ENCODE assay signal across 12 cellular contexts in genomic region chr10:123042708-123043408, GRCh38. TPM values are rescaled to one million over a fixed set of nuclear protein-coding genes. Genes with fewer than 3 reads are reported as not detected.
DNase-seq lines count a peak whose midpoint lies in the region; ATAC-seq, FAIRE-seq and TF ChIP-seq lines count a peak whose summit lies in the region.
"Had no signal": no experiment of that assay in that cellular context is flagged by ENCODE, and none has a peak within 500 bp of the region (broad histone marks: within the 10 kb centered on the region; RNA-seq: fewer than 3 reads in every experiment).

No MANE protein-coding gene starts in this region.

- no peak for TF ChIP-seq POLR2A in HCT116 (IDR thresholded peaks at IDR 0.05; ENCODE audit: borderline replicate concordance, extremely low read depth, insufficient read depth, insufficient read length)
- TF ChIP-seq POLR2A in GM12878 (IDR thresholded peaks at IDR 0.05; ENCODE audit: low read depth, low read length), result no peak

- CTCF ChIA-PET in activated CD8-positive, alpha-beta memory T cell treated with anti-CD3 and anti-CD28 coated beads, Interleukin-2, amount 10 ng/mL, durations not matched to agents 7 days and 5 days (lab: Charles Lee), result interaction anchor here (0.5 to 2.6 kb wide), 15 partner anchors 8 to 517 kb away, joined by 3 to 8 read pairs (median 3); no protein-coding TSS in a partner anchor
- CTCF ChIA-PET in HCT116 (lab: Charles Lee) (interaction anchor here (0.6 to 2.6 kb wide), 22 partner anchors 9 to 540 kb away, joined by 3 to 23 read pairs (median 4); partner anchors contain the start of gene BUB3), GM12878 (lab: Yijun Ruan, JAX) (interaction anchor here (0.6 to 5.5 kb wide), 33 partner anchors 9 to 526 kb away, joined by 3 to 42 read pairs (median 4); no protein-coding TSS in a partner anchor)

- no peak overlapping the region for H3K27ac ChIP-seq in HCT116 (ENCODE audit: low read depth, low read length)
- H3K27ac ChIP-seq in GM12878 (ENCODE audit: control insufficient read depth, insufficient read depth), result no peak overlapping the region
- H3K27ac ChIP-seq in left lung, result no peak overlapping the region
- H3K27ac ChIP-seq: GM23248 had no signal

- H3K9me2 ChIP-seq in HCT116 (ENCODE audit: insufficient read depth), result no peaks in the 10 kb centered on the region

- H3K9me3 ChIP-seq in HCT116 (ENCODE audit: control insufficient read depth in 1 of 2, insufficient read depth in 1 of 2, low read depth in 1 of 2, low read length in 2 of 2) (no peaks in the 10 kb centered on the region), GM12878 (replicated peaks; ENCODE audit: control insufficient read depth, insufficient read depth, low read length) (no peaks in the 10 kb centered on the region), left lung (no peaks in the 10 kb centered on the region)

- intact Hi-C loops in HCT116 (cut with micrococcal nuclease), result loop anchor here (1.0 to 2.0 kb wide), 3 partner anchors 90 to 516 kb away; no protein-coding TSS in a partner anchor
- intact Hi-C loops in GM12878 (cut with micrococcal nuclease; ENCODE audit: unreplicated experiment), result loop anchor here (1.0 to 5.0 kb wide), 3 partner anchors 339 to 924 kb away; no protein-coding TSS in a partner anchor
- intact Hi-C loops in left lung (cut with DNase I), result loop anchor here in 1 of 2 donors (5.0 kb wide), 1 partner anchor 514 kb away; no protein-coding TSS in a partner anchor

- no peaks in the 10 kb centered on the region for H4K20me1 ChIP-seq in HCT116 (ENCODE audit: insufficient read depth)
- H4K20me1 ChIP-seq in GM12878 (ENCODE audit: control insufficient read depth, insufficient read depth), result no peaks in the 10 kb centered on the region

- H3K4me3 Mint-ChIP-seq in activated CD8-positive, alpha-beta memory T cell treated with anti-CD3 and anti-CD28 coated beads, Interleukin-2, amount 10 ng/mL, durations not matched to agents 7 days and 5 days, result no peak overlapping the region
- H3K4me3 Mint-ChIP-seq: B cell; CD4-positive, alpha-beta T cell had no signal

- FAIRE-seq in GM12878 (lab: Jason Lieb, UNC), result no peak

- H3K79me2 ChIP-seq in HCT116 (ENCODE audit: insufficient read depth, low read length) (no peaks in the 10 kb centered on the region), GM12878 (ENCODE audit: control insufficient read depth, insufficient read depth, low read length) (no peaks in the 10 kb centered on the region)

- SMC1A ChIA-PET in GM12878 (lab: Charles Lee; ENCODE audit: uncharacterized antibody, unreplicated experiment), result interaction anchor here (0.7 to 2.2 kb wide), 17 partner anchors 9 to 531 kb away, joined by 3 to 10 read pairs (median 4); no protein-coding TSS in a partner anchor

- H3K9me3 Mint-ChIP-seq in activated CD8-positive, alpha-beta memory T cell treated with anti-CD3 and anti-CD28 coated beads, Interleukin-2, amount 10 ng/mL, durations not matched to agents 7 days and 5 days (ENCODE audit: low read depth), result no peaks in the 10 kb centered on the region
- H3K9me3 Mint-ChIP-seq: CD4-positive, alpha-beta T cell had no signal

- no peak for TF ChIP-seq EP300 in GM12878 (IDR thresholded peaks at IDR 0.05; ENCODE audit: borderline replicate concordance in 1 of 2, control insufficient read depth in 1 of 2, low read depth in 2 of 2, low read length in 2 of 2)

- in situ Hi-C loops in GM12878 (cut with MboI), result loop anchor here (5.0 kb wide), 1 partner anchor 509 kb away; no protein-coding TSS in a partner anchor

- no peak overlapping the region for H3K4me3 ChIP-seq in HCT116 (replicated peaks in 1 of 2; ENCODE audit: low read depth in 1 of 2, low read length in 2 of 2)
- H3K4me3 ChIP-seq in GM12878, result no peak overlapping the region
- no peak overlapping the region for H3K4me3 ChIP-seq in left lung
- H3K4me3 ChIP-seq: GM23248, K562 had no signal

- peak; percentile 33 for ATAC-seq in activated CD8-positive, alpha-beta memory T cell treated with anti-CD3 and anti-CD28 coated beads, Interleukin-2, amount 10 ng/mL, durations not matched to agents 7 days and 5 days
- ATAC-seq in HCT116, result peak; percentile 32
- ATAC-seq in GM12878, result no peak
- no peak for ATAC-seq in left lung

- H2AFZ ChIP-seq in HCT116 (ENCODE audit: low read depth, low read length, poor library complexity, severe bottlenecking) (no peak overlapping the region), GM12878 (ENCODE audit: control insufficient read depth, low read depth, low read length) (no peak overlapping the region)
- H2AFZ ChIP-seq: GM23248 had no signal

- H3K36me3 ChIP-seq in HCT116 (ENCODE audit: control insufficient read depth in 1 of 2, insufficient read depth in 2 of 2, low read length in 2 of 2) (no peaks in the 10 kb centered on the region), GM12878 (ENCODE audit: control insufficient read depth in 2 of 2, insufficient read depth in 2 of 2, low read length in 1 of 2) (no peaks in the 10 kb centered on the region; a peak in 1 of 4 replicates), left lung (peaks cover 0 to 20% of the 10 kb centered on the region in 2 donors)

- H3K36me3 Mint-ChIP-seq in activated CD8-positive, alpha-beta memory T cell treated with anti-CD3 and anti-CD28 coated beads, Interleukin-2, amount 10 ng/mL, durations not matched to agents 7 days and 5 days, result no peaks in the 10 kb centered on the region

- 82% methylated on average over 12 of the region's 12 CpGs for WGBS in GM12878 (ENCODE audit: insufficient coverage, insufficient replicate concordance, low lambda C conversion rate, missing lambda C conversion rate)

- H3K27me3 Mint-ChIP-seq in activated CD8-positive, alpha-beta memory T cell treated with anti-CD3 and anti-CD28 coated beads, Interleukin-2, amount 10 ng/mL, durations not matched to agents 7 days and 5 days, result no peaks in the 10 kb centered on the region
- H3K27me3 Mint-ChIP-seq: B cell; CD4-positive, alpha-beta T cell had no signal

- H3K9ac ChIP-seq in HCT116 (ENCODE audit: low read length) (no peak overlapping the region), GM12878 (ENCODE audit: control insufficient read depth, insufficient read depth, low read length) (no peak overlapping the region)
- H3K9ac ChIP-seq: GM23248 had no signal

- TF ChIP-seq CTCF in HCT116 (IDR thresholded peaks at IDR 0.05 in 2 of 3, conservative IDR thresholded peaks at IDR 0.05 in 1 of 3; ENCODE audit: borderline replicate concordance in 1 of 3, insufficient read depth in 1 of 3, low read depth in 2 of 3, low read length in 2 of 3), result no peak
- no peak for TF ChIP-seq CTCF in GM12878 (IDR thresholded peaks at IDR 0.05 in 2 of 3, conservative IDR thresholded peaks at IDR 0.05 in 1 of 3; ENCODE audit: control insufficient read depth in 2 of 3, extremely low read depth in 1 of 3, insufficient read depth in 1 of 3, low read depth in 3 of 3, low read length in 3 of 3)
- TF ChIP-seq CTCF in left lung (IDR thresholded peaks at IDR 0.05), result no peak

- POLR2A ChIA-PET in HCT116 (lab: Charles Lee) (no interaction called here), GM12878 (lab: Charles Lee) (no interaction called here)

- H3K27me3 ChIP-seq in HCT116 (ENCODE audit: insufficient read depth, low read length) (no peaks in the 10 kb centered on the region), GM12878 (replicated peaks in 1 of 2; ENCODE audit: control insufficient read depth in 2 of 2, insufficient read depth in 2 of 2, low read length in 1 of 2) (no peaks in the 10 kb centered on the region), left lung (no peaks in the 10 kb centered on the region)

- no peak for TF ChIP-seq RAD21 in HCT116 (IDR thresholded peaks at IDR 0.05; ENCODE audit: low read depth)
- no peak for TF ChIP-seq RAD21 in GM12878 (IDR thresholded peaks at IDR 0.05; ENCODE audit: insufficient read depth, low read depth, low read length)

- RAD21 ChIA-PET in HCT116 (lab: Charles Lee; ENCODE audit: low non-redundant PET in 1 of 2, low total read pairs in 2 of 2, uncharacterized antibody in 2 of 2, unreplicated experiment in 2 of 2), result interaction anchor here in 1 of 2 experiments (0.9 kb wide), 1 partner anchor 515 kb away, joined by 3 read pairs; no protein-coding TSS in a partner anchor
- RAD21 ChIA-PET in GM12878 (lab: Charles Lee; ENCODE audit: unreplicated experiment), result interaction anchor here (0.7 to 1.4 kb wide), 8 partner anchors 20 to 520 kb away, joined by 3 to 5 read pairs (median 4); partner anchors contain the start of genes ACADSB, IKZF5 and PSTK

- H3K4me2 ChIP-seq in HCT116 (ENCODE audit: low read length), result no peak overlapping the region
- H3K4me2 ChIP-seq in GM12878 (ENCODE audit: control insufficient read depth, insufficient read depth), result no peak overlapping the region

- no TSS peak for BruUV-seq in HCT116 (replicated peaks; lab: Mats Ljungman, UMichigan)
- TSS peak; percentile 49 for BruUV-seq in GM12878 (replicated peaks; lab: Mats Ljungman, UMichigan)

- DNase-seq in activated CD8-positive, alpha-beta memory T cell treated with anti-CD3 and anti-CD28 coated beads, Interleukin-2, amount 10 ng/mL, durations not matched to agents 7 days and 5 days, result no peak
- no peak for DNase-seq in activated CD8-positive, alpha-beta memory T cell treated with anti-CD3 and anti-CD28 coated beads, Interleukin-2, amount 50 U/mL, for 48 hours
- DNase-seq in HCT116 (ENCODE audit: low read depth, low spot score), result no peak
- no peak for DNase-seq in GM12878 (ENCODE audit: low read depth, low spot score)
- DNase-seq in NCI-H128 (lab: John Stamatoyannopoulos, UW; ENCODE audit: unreplicated experiment), result no peak
- no peak for DNase-seq in left lung
- DNase-seq in KG1 (lab: John Stamatoyannopoulos, UW), result no peak
- no peak for DNase-seq in HPDE6-E6E7 (ENCODE audit: extremely low spot score)

- H3K4me1 ChIP-seq in HCT116 (ENCODE audit: control insufficient read depth in 1 of 2, insufficient read depth in 2 of 2, low read length in 2 of 2) (no peaks in the 10 kb centered on the region), GM12878 (ENCODE audit: control insufficient read depth, insufficient read depth, low read length) (peaks cover 8% of the 10 kb centered on the region), left lung (peaks cover 0 to 3% of the 10 kb centered on the region in 2 donors)

- H3K27ac Mint-ChIP-seq in activated CD8-positive, alpha-beta memory T cell treated with anti-CD3 and anti-CD28 coated beads, Interleukin-2, amount 10 ng/mL, durations not matched to agents 7 days and 5 days, result no peak overlapping the region
- H3K27ac Mint-ChIP-seq: B cell; CD4-positive, alpha-beta T cell had no signal

- peaks cover 11% of the 10 kb centered on the region for H3K4me1 Mint-ChIP-seq in activated CD8-positive, alpha-beta memory T cell treated with anti-CD3 and anti-CD28 coated beads, Interleukin-2, amount 10 ng/mL, durations not matched to agents 7 days and 5 days

RNA-seq across cellular contexts. Expression of gene ACADSB, which starts 34.1 kb away (rescaled TPM):
- total RNA-seq in activated CD8-positive, alpha-beta memory T cell treated with anti-CD3 and anti-CD28 coated beads, Interleukin-2, amount 10 ng/mL, durations not matched to agents 7 days and 5 days, result 10 to 100 TPM; 17.4 to 20.6 TPM
- total RNA-seq in HCT116 (2021; ENCODE audit: unreplicated experiment) (33.3 TPM), GM12878 (2014; rRNA removed) (10.8 and 13.5 TPM in 2 replicates), GM12878 (2014; rRNA removed; fragmentation: Illumina TruSeq; extraction: Trizol) (12.1 and 12.2 TPM in 2 replicates), GM12878 (2021) (23.5 and 24.0 TPM in 2 replicates), left lung (10 to 100 TPM; 27.0 to 61.8 TPM)
- 4.8 and 8.0 TPM in 2 replicates for polyA plus RNA-seq in HCT116 (2012)
- total RNA-seq in GM12878 (2013; cell fraction: nucleolus; rRNA removed), result 40.5 and 42.0 TPM in 2 replicates
- polyA plus RNA-seq in GM12878 (2011; ENCODE audit: low read depth), result 8.2 TPM
- polyA plus RNA-seq in GM12878 (2011; rRNA removed) (18.8 and 33.7 TPM in 2 replicates), GM12878 (2014; fragmentation: Illumina TruSeq; extraction: Trizol) (18.9 and 25.9 TPM in 2 replicates), GM12878 (2014; fragmentation: Nextera tagmentation; extraction: Ambion mirVana) (10 to 100 TPM; 10.9 to 11.3 TPM), GM12878 (2014; rRNA removed) (10.8 and 14.1 TPM in 2 replicates), GM12878 (2016; fragmentation: Nextera tagmentation; extraction: Ambion mirVana) (10 to 100 TPM; 15.9 to 17.4 TPM)
- 6.2 and 8.5 TPM in 2 replicates for polyA plus RNA-seq in GM12878 (2011; cell fraction: cytosol; rRNA removed)
- polyA plus RNA-seq in GM12878 (2011; cell fraction: nucleus; rRNA removed), result 15.8 and 20.6 TPM in 2 replicates
- polyA plus RNA-seq in GM12878 (2012), result 10.3 and 12.9 TPM in 2 replicates
- 5.4 and 11.3 TPM in 2 replicates for polyA minus RNA-seq in GM12878 (2011; rRNA and poly(A)+ RNA removed)
- polyA minus RNA-seq in GM12878 (2011; cell fraction: cytosol; rRNA and poly(A)+ RNA removed), result 3.2 and 3.7 TPM in 2 replicates
- 5.6 and 6.2 TPM in 2 replicates for polyA minus RNA-seq in GM12878 (2011; cell fraction: nucleus; rRNA and poly(A)+ RNA removed)

RNA-seq across cellular contexts. Expression of gene IKZF5, which starts 34.3 kb away (rescaled TPM):
- total RNA-seq in activated CD8-positive, alpha-beta memory T cell treated with anti-CD3 and anti-CD28 coated beads, Interleukin-2, amount 10 ng/mL, durations not matched to agents 7 days and 5 days, result 10 to 100 TPM; 12.0 to 18.0 TPM
- 17.1 TPM for total RNA-seq in HCT116 (2021; ENCODE audit: unreplicated experiment)
- polyA plus RNA-seq in HCT116 (2012), result 4.9 and 5.1 TPM in 2 replicates
- total RNA-seq in GM12878 (2013; cell fraction: nucleolus; rRNA removed), result 29.0 and 30.8 TPM in 2 replicates
- 5.3 TPM in 2 replicates for total RNA-seq in GM12878 (2014; rRNA removed)
- 6.5 and 7.3 TPM in 2 replicates for total RNA-seq in GM12878 (2014; rRNA removed; fragmentation: Illumina TruSeq; extraction: Trizol)
- total RNA-seq in GM12878 (2021), result 13.7 and 16.1 TPM in 2 replicates
- polyA plus RNA-seq in GM12878 (2011; ENCODE audit: low read depth), result 6.4 TPM
- 12.5 and 15.6 TPM in 2 replicates for polyA plus RNA-seq in GM12878 (2011; rRNA removed)
- polyA plus RNA-seq in GM12878 (2011; cell fraction: cytosol; rRNA removed), result 7.4 and 8.0 TPM in 2 replicates
- polyA plus RNA-seq in GM12878 (2011; cell fraction: nucleus; rRNA removed), result 9.7 and 11.9 TPM in 2 replicates
- 11.1 and 12.6 TPM in 2 replicates for polyA plus RNA-seq in GM12878 (2012)
- 15.6 and 18.6 TPM in 2 replicates for polyA plus RNA-seq in GM12878 (2014; fragmentation: Illumina TruSeq; extraction: Trizol)
- 10 to 100 TPM in 1 of 2 experiments, 1 to 10 TPM in 1; 6.8 to 11.2 TPM for polyA plus RNA-seq in GM12878 (2014; fragmentation: Nextera tagmentation; extraction: Ambion mirVana)
- 7.4 and 11.2 TPM in 2 replicates for polyA plus RNA-seq in GM12878 (2014; rRNA removed)
- polyA plus RNA-seq in GM12878 (2016; fragmentation: Nextera tagmentation; extraction: Ambion mirVana), result 10 to 100 TPM; 20.5 to 23.2 TPM
- polyA minus RNA-seq in GM12878 (2011; rRNA and poly(A)+ RNA removed), result 10.8 and 11.6 TPM in 2 replicates
- 3.7 and 5.5 TPM in 2 replicates for polyA minus RNA-seq in GM12878 (2011; cell fraction: cytosol; rRNA and poly(A)+ RNA removed)
- polyA minus RNA-seq in GM12878 (2011; cell fraction: nucleus; rRNA and poly(A)+ RNA removed), result 7.1 and 8.8 TPM in 2 replicates
- total RNA-seq in left lung, result 10 to 100 TPM; 12.5 to 14.5 TPM

Comparison
In these comparisons a context has a peak if more than half of its experiments do, and no peak if none do; other contexts are left out.
1. ATAC-seq: peak in activated CD8-positive, alpha-beta memory T cell treated with anti-CD3 and anti-CD28 coated beads, Interleukin-2, amount 10 ng/mL, durations not matched to agents 7 days and 5 days (single experiment) and HCT116 (single experiment); none in GM12878 (single experiment) and left lung (single experiment).